18 cellular contexts compared by ENCODE assay signal in genomic region chr17:21379080-21379711, GRCh38. TPM values are rescaled to one million over a fixed set of nuclear protein-coding genes. Genes with fewer than 3 reads are reported as not detected.
A peak's percentile ranks its signal among the peaks of the same experiment; 100 is the strongest.
DNase-seq lines count a peak whose midpoint lies in the region; ATAC-seq, FAIRE-seq and TF ChIP-seq lines count a peak whose summit lies in the region.
"Had no signal": no experiment of that assay in that cellular context is flagged by ENCODE, and none has a peak within 500 bp of the region (broad histone marks: within the 10 kb centered on the region; RNA-seq: fewer than 3 reads in every experiment).

No MANE protein-coding gene starts in this region.

- H3K27me3 ChIP-seq in small intestine (ENCODE audit: control insufficient read depth in 2 of 2, insufficient read depth in 2 of 2, low read length in 2 of 2): peaks cover 6 to 22% of the 10 kb centered on the region in 2 donors
- no peaks in the 10 kb centered on the region for H3K27me3 ChIP-seq in effector memory CD4-positive, alpha-beta T cell (replicated peaks; ENCODE audit: control insufficient read depth, insufficient read depth, low read length, poor library complexity, severe bottlenecking)

- peaks cover 0 to 3% of the 10 kb centered on the region in 2 donors for H3K4me1 ChIP-seq in small intestine (ENCODE audit: control insufficient read depth in 2 of 2, insufficient read depth in 1 of 2, low read depth in 1 of 2, low read length in 1 of 2)
- peaks cover 11% of the 10 kb centered on the region for H3K4me1 ChIP-seq in effector memory CD4-positive, alpha-beta T cell (ENCODE audit: control insufficient read depth, insufficient read depth, low read length, poor library complexity, severe bottlenecking)

- H3K27ac ChIP-seq in small intestine (ENCODE audit: low read depth in 1 of 2, low read length in 1 of 2): no peak overlapping the region
- H3K27ac ChIP-seq in effector memory CD4-positive, alpha-beta T cell (ENCODE audit: insufficient read depth, low read length, poor library complexity, severe bottlenecking): no peak overlapping the region
- H3K27ac ChIP-seq: 22Rv1, KMS-11, uterus had no signal

- H3K4me3 ChIP-seq in small intestine (ENCODE audit: low read depth in 1 of 2, low read length in 2 of 2): no peak overlapping the region
- H3K4me3 ChIP-seq in effector memory CD4-positive, alpha-beta T cell (ENCODE audit: insufficient read depth, low read depth, low read length, poor library complexity, severe bottlenecking): no peak overlapping the region
- H3K4me3 ChIP-seq: uterus had no signal

- no peaks in the 10 kb centered on the region for H3K9me3 ChIP-seq in small intestine (ENCODE audit: control insufficient read depth, low read depth)
- no peaks in the 10 kb centered on the region for H3K9me3 ChIP-seq in effector memory CD4-positive, alpha-beta T cell (ENCODE audit: control insufficient read depth, low read length)
- H3K9me3 ChIP-seq: uterus had no signal

- no peak for FAIRE-seq in small intestine (lab: Jason Lieb, UNC)
- FAIRE-seq: G401.6 had no signal

- intact Hi-C loops in left ventricle myocardium superior (cut with micrococcal nuclease): no loop called here

- 12 to 64% (median 45%) methylated on average over 17 of the region's 17 CpGs for WGBS in small intestine, 3 donors

- ATAC-seq in left ventricle myocardium superior: peak; percentile 70
- ATAC-seq in GM18858 (IDR thresholded peaks at IDR 0.05; ENCODE audit: unreplicated experiment): no peak
- no peak for ATAC-seq in SK-N-SH treated with all-trans-retinoic acid at 6 μM for 48 hours
- ATAC-seq: activated T-helper 17 cell treated with anti-CD3 and anti-CD28 coated beads, Interleukin-2, amount 50 U/mL, for 72 hours had no signal

- H3K36me3 ChIP-seq in small intestine (ENCODE audit: control insufficient read depth in 2 of 2, insufficient read depth in 2 of 2, low read length in 2 of 2): no peaks in the 10 kb centered on the region
- no peaks in the 10 kb centered on the region for H3K36me3 ChIP-seq in effector memory CD4-positive, alpha-beta T cell (ENCODE audit: control insufficient read depth, insufficient read depth, low read length)
- H3K36me3 ChIP-seq: uterus had no signal

- DNase-seq in DMS 273 (lab: John Stamatoyannopoulos, UW; ENCODE audit: unreplicated experiment) (peak; percentile 42), DMS 273 treated with DMSO at 0.1 percent for 48 hours (lab: John Stamatoyannopoulos, UW) (no peak), RPMI8226 (peak; percentile 87), left ventricle myocardium superior (peak; percentile 84), small intestine (peak; percentile 24)
- DNase-seq in effector memory CD4-positive, alpha-beta T cell: no peak
- DNase-seq: activated CD4-positive, alpha-beta T cell treated with anti-CD3 and anti-CD28 coated beads, Interleukin-2, amount 10 ng/mL, durations not matched to agents 24 days and 14 days; activated naive CD8-positive, alpha-beta T cell treated with anti-CD3 and anti-CD28 coated beads for 36 hours; stimulated activated CD4-positive, alpha-beta T cell treated with anti-CD3 and anti-CD28 coated beads, Interleukin-4, amount 100 ng/mL, for 4 hours; T-helper 2 cell; uterus had no signal

TF ChIP-seq in SK-N-SH treated with all-trans-retinoic acid at 6 μM for 48 hours, 23 proteins besides CTCF, POLR2A, EP300 and RAD21 (continues in another document):
- TF ChIP-seq ISL1 (CRISPR knock-in tag; IDR thresholded peaks at IDR 0.05) (no peak), RARB (CRISPR knock-in tag; IDR thresholded peaks at IDR 0.05) (no peak), SNAI2 (CRISPR knock-in tag; IDR thresholded peaks at IDR 0.05) (no peak), CSRNP3 (CRISPR knock-in tag; IDR thresholded peaks at IDR 0.05) (no peak), CSDC2 (CRISPR knock-in tag; IDR thresholded peaks at IDR 0.05) (no peak), TCF4 (CRISPR knock-in tag; IDR thresholded peaks at IDR 0.05; ENCODE audit: borderline replicate concordance) (no peak), ZFP30 (CRISPR knock-in tag; IDR thresholded peaks at IDR 0.05) (no peak), PATZ1 (CRISPR knock-in tag; IDR thresholded peaks at IDR 0.05; ENCODE audit: borderline replicate concordance) (no peak), ESRRG (CRISPR knock-in tag; IDR thresholded peaks at IDR 0.05) (no peak), CREB5 (CRISPR knock-in tag; IDR thresholded peaks at IDR 0.05; ENCODE audit: low read depth) (no peak), GLIS3 (CRISPR knock-in tag; IDR thresholded peaks at IDR 0.05) (no peak), ARNTL (CRISPR knock-in tag; IDR thresholded peaks at IDR 0.05; ENCODE audit: borderline replicate concordance, low read depth) (no peak), ZNF70 (CRISPR knock-in tag; IDR thresholded peaks at IDR 0.05) (no peak), TSHZ2 (CRISPR knock-in tag; IDR thresholded peaks at IDR 0.05) (no peak), PPARA (CRISPR knock-in tag; IDR thresholded peaks at IDR 0.05; ENCODE audit: borderline replicate concordance) (no peak)

RNA-seq across cellular contexts. Expression of gene KCNJ12, which starts 3.0 kb away (rescaled TPM):
- 11.4 TPM for total RNA-seq in left ventricle myocardium superior
- polyA plus RNA-seq in small intestine: 1 to 10 TPM in 1 of 3 donors, not detected in 2; 2.0 TPM
- total RNA-seq: activated CD4-positive, alpha-beta T cell treated with anti-CD3 and anti-CD28 coated beads, Interleukin-2, amount 10 ng/mL, durations not matched to agents 24 days and 14 days; activated naive CD8-positive, alpha-beta T cell treated with anti-CD3 and anti-CD28 coated beads for 36 hours; HT-29 had no signal

Comparison
In these comparisons a context has a peak if more than half of its experiments do, and no peak if none do; other contexts are left out.
1. DNase-seq: peak in DMS 273 (single experiment), RPMI8226 (single experiment), left ventricle myocardium superior (single experiment) and small intestine (single experiment); none in DMS 273 treated with DMSO at 0.1 percent for 48 hours (single experiment) and effector memory CD4-positive, alpha-beta T cell (0 of 3).